Comparison of ENCODE assay signal across 8 cellular contexts in genomic region chr7:135558337-135558767, GRCh38. TPM values are rescaled to one million over a fixed set of nuclear protein-coding genes. Genes with fewer than 3 reads are reported as not detected.
DNase-seq lines count a peak whose midpoint lies in the region; ATAC-seq, FAIRE-seq and TF ChIP-seq lines count a peak whose summit lies in the region.

No MANE protein-coding gene starts in this region.

- peak overlapping the region; percentile 76 for H3K4me3 ChIP-seq in A549

- TF ChIP-seq CTCF in A549 (IDR thresholded peaks at IDR 0.05): peak; percentile 60

- peaks cover 8% of the 10 kb centered on the region; the same call in 2 of the 3 replicates for H3K4me1 ChIP-seq in A549

- ATAC-seq in A549 (peak; percentile 82 to 88), GM18511 (IDR thresholded peaks at IDR 0.05; ENCODE audit: unreplicated experiment) (peak; percentile 80), HG03039 (IDR thresholded peaks at IDR 0.05; ENCODE audit: unreplicated experiment) (peak; percentile 66)

- H3K9me3 Mint-ChIP-seq in immature natural killer cell: no peaks in the 10 kb centered on the region

- TF ChIP-seq EP300 in A549 (IDR thresholded peaks at IDR 0.05): no peak

- H3K4me2 ChIP-seq in A549: peak overlapping the region; percentile 88

- CTCF ChIA-PET in A549 (lab: Yijun Ruan, JAX): interaction anchor here (1.0 to 3.1 kb wide), 8 partner anchors 9 to 283 kb away, joined by 3 to 19 read pairs (median 4); no protein-coding TSS in a partner anchor

- no peaks in the 10 kb centered on the region for H3K9me3 ChIP-seq in A549

- WGBS in A549 (ENCODE audit: missing lambda C conversion rate): under 1% methylated on average over 9 of the region's 16 CpGs

- peak overlapping the region; percentile 87 for H3K27ac ChIP-seq in A549

- no peak overlapping the region for H3K4me3 Mint-ChIP-seq in immature natural killer cell

- no peak for TF ChIP-seq POLR2A in A549 (IDR thresholded peaks at IDR 0.05; ENCODE audit: low read length)

- peaks cover 0 to 2% (median 1%) of the 10 kb centered on the region in 3 donors for H3K27me3 Mint-ChIP-seq in immature natural killer cell (ENCODE audit: low read depth in 3 of 3)

- TF ChIP-seq RAD21 in A549 (conservative IDR thresholded peaks at IDR 0.05 in 1 of 2, IDR thresholded peaks at IDR 0.05 in 1 of 2): peak; percentile 55 to 59

- H3K4me1 Mint-ChIP-seq in immature natural killer cell: peaks cover 8 to 15% of the 10 kb centered on the region in 2 donors

- no peak for FAIRE-seq in A549 (lab: Jason Lieb, UNC)

- H3K27ac Mint-ChIP-seq in immature natural killer cell: no peak overlapping the region

- DNase-seq in A549 (ENCODE audit: low read depth in 1 of 2, low spot score in 1 of 2): peak; percentile 77 to 91
- peak; percentile 26 for DNase-seq in NCI-H2029 treated with DMSO at 0.1 percent for 48 hours (lab: John Stamatoyannopoulos, UW)
- peak; percentile 48 for DNase-seq in UCSD-AML1 (lab: John Stamatoyannopoulos, UW; ENCODE audit: unreplicated experiment)
- peak; percentile 12 for DNase-seq in brain pericyte (ENCODE audit: low read depth, low spot score)
- DNase-seq in immature natural killer cell: peak; percentile 60 to 62 (median 61)
- DNase-seq in stimulated activated CD4-positive, alpha-beta T cell treated with anti-CD3 and anti-CD28 coated beads, Interleukin-12 subunit alpha, Interleukin-12 subunit beta, amount 100 ng/mL, for 4 hours: peak; percentile 50

- POLR2A ChIA-PET in A549 (lab: Yijun Ruan, JAX): no interaction called here

- H3K36me3 Mint-ChIP-seq in immature natural killer cell: peaks cover 0 to 7% (median 0%) of the 10 kb centered on the region in 3 donors

TF ChIP-seq in A549, 52 proteins besides CTCF, POLR2A, EP300 and RAD21:
- TF ChIP-seq RARB (CRISPR knock-in tag; IDR thresholded peaks at IDR 0.05) (0 out of 2 replicates have a peak, but pooled peaks have one; percentile 49), USF2 (IDR thresholded peaks at IDR 0.05) (no peak), SMC3 (IDR thresholded peaks at IDR 0.05) (peak; percentile 73)

RNA-seq across cellular contexts. Expression of gene NUP205, which starts 0.6 kb away (rescaled TPM):
- polyA plus RNA-seq in A549 (2011; rRNA removed): 119 and 121 TPM in 2 replicates
- polyA plus RNA-seq in A549 (2012; cell fraction: cytosol; rRNA removed): 43.3 and 46.6 TPM in 2 replicates
- polyA plus RNA-seq in A549 (2012; cell fraction: nucleus; rRNA removed): 52.8 and 77.8 TPM in 2 replicates
- 52.1 to 55.0 TPM (median 54.8 TPM) in 3 replicates for polyA plus RNA-seq in A549 (2017; fragmentation: RNase III; extraction: RNeasy Plus Mini Kit Qiagen cat#74134 plus additional on column Dnase treatment)
- 133 and 135 TPM in 2 replicates for polyA minus RNA-seq in A549 (2011; rRNA and poly(A)+ RNA removed)
- 10 to 100 TPM in 2 of 3 donors, 1 to 10 TPM in 1; 7.3 to 29.7 (median 15.5) TPM for polyA plus RNA-seq in immature natural killer cell

RNA-seq across cellular contexts. Expression of gene CNOT4, which starts 48.5 kb away (rescaled TPM):
- polyA plus RNA-seq in A549 (2011; rRNA removed) (15.8 and 16.4 TPM in 2 replicates), A549 (2017; fragmentation: RNase III; extraction: RNeasy Plus Mini Kit Qiagen cat#74134 plus additional on column Dnase treatment) (9.9 to 10.5 TPM (median 10.0 TPM) in 3 replicates), immature natural killer cell (10 to 100 TPM in 2 of 3 donors, 1 to 10 TPM in 1; 8.9 to 17.1 (median 10.8) TPM)
- polyA plus RNA-seq in A549 (2012; cell fraction: cytosol; rRNA removed): 3.4 and 4.4 TPM in 2 replicates
- 6.0 and 6.3 TPM in 2 replicates for polyA plus RNA-seq in A549 (2012; cell fraction: nucleus; rRNA removed)
- polyA minus RNA-seq in A549 (2011; rRNA and poly(A)+ RNA removed): 17.8 and 25.1 TPM in 2 replicates

Comparison
In these comparisons a context has a peak if more than half of its experiments do, and no peak if none do; other contexts are left out.
1. Peak in every context shown above with its lines: DNase-seq, ATAC-seq, H3K4me3 ChIP-seq and H3K27ac ChIP-seq.
2. DNase-seq: peak in every context shown above with its lines; median percentile 84 in A549; 61 in immature natural killer cell; 50 in stimulated activated CD4-positive, alpha-beta T cell treated with anti-CD3 and anti-CD28 coated beads, Interleukin-12 subunit alpha, Interleukin-12 subunit beta, amount 100 ng/mL, for 4 hours; 48 in UCSD-AML1; 26 in NCI-H2029 treated with DMSO at 0.1 percent for 48 hours; 12 in brain pericyte.